19 cellular contexts compared by ENCODE assay signal in the genomic region with DNA sequence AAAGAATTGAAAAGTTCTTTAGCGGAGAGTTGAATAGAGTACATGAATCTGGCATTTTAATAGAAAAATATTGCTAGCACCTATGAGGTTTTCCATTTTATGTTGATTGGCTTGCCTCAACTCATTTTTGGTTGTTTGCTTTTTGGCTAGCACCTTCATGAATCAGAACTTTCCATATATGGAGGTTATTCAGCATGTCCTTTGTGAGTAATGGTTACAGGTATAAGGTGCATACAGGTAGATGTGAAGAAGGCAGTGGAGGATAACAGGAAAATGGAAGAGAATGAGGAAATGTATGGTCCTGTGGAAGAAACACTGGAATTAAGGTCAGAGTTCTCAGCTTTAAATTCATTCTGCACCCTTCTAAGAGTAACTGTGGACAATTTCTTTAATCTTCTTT.
DNase-seq lines count a peak whose midpoint lies in the region; ATAC-seq, FAIRE-seq and TF ChIP-seq lines count a peak whose summit lies in the region.
"Had no signal": no experiment of that assay in that cellular context is flagged by ENCODE, and none has a peak within 500 bp of the region (broad histone marks: within the 10 kb centered on the region; RNA-seq: fewer than 3 reads in every experiment).

No MANE protein-coding gene starts in this region.

- no peaks in the 10 kb centered on the region for H3K36me3 Mint-ChIP-seq in T-helper 17 cell (ENCODE audit: low read depth)
- H3K36me3 Mint-ChIP-seq: CD14-positive monocyte; CD4-positive, alpha-beta memory T cell; CD4-positive, CD25-positive, alpha-beta regulatory T cell; CD8-positive, alpha-beta memory T cell had no signal

- ATAC-seq in foreskin keratinocyte, result no peak
- ATAC-seq in T-helper 17 cell, result no peak
- no peak for ATAC-seq in GM18498 (IDR thresholded peaks at IDR 0.05; ENCODE audit: unreplicated experiment)

- no peak overlapping the region for H3K4me3 Mint-ChIP-seq in T-helper 17 cell
- H3K4me3 Mint-ChIP-seq: CD14-positive monocyte; CD4-positive, alpha-beta memory T cell; CD4-positive, CD25-positive, alpha-beta regulatory T cell; CD8-positive, alpha-beta memory T cell had no signal

- no peak overlapping the region for H3K4me3 ChIP-seq in epithelial cell of esophagus (ENCODE audit: low read length)
- H3K4me3 ChIP-seq: BLaER1 had no signal

- H3K27ac ChIP-seq in foreskin keratinocyte, result no peak overlapping the region
- H3K27ac ChIP-seq: BLaER1 had no signal

- FAIRE-seq in GM12892 (lab: Jason Lieb, UNC), result peak; percentile 61
- FAIRE-seq: GM12891 had no signal

- no peaks in the 10 kb centered on the region for H3K4me1 ChIP-seq in foreskin keratinocyte

- H3K27ac Mint-ChIP-seq in T-helper 17 cell, result no peak overlapping the region
- H3K27ac Mint-ChIP-seq: CD14-positive monocyte; CD4-positive, alpha-beta memory T cell; CD4-positive, CD25-positive, alpha-beta regulatory T cell; CD8-positive, alpha-beta memory T cell had no signal

- no peak for DNase-seq in GM12892 (ENCODE audit: insufficient read length)
- peak; percentile 50 for DNase-seq in epithelial cell of esophagus (ENCODE audit: low read depth)
- peak; percentile 10 to 19 for DNase-seq in foreskin keratinocyte
- DNase-seq in T-helper 17 cell, result no peak
- no peak for DNase-seq in hypothalamus (lab: John Stamatoyannopoulos, UW)
- DNase-seq: 8988T; ACHN; BE2C; C1 segment of cervical spinal cord; CD4-positive, alpha-beta memory T cell; CD4-positive, CD25-positive, alpha-beta regulatory T cell; CD8-positive, alpha-beta memory T cell; COR-L47; DMS79 treated with DMSO at 0.1 percent for 48 hours; GF-D8 had no signal

- TF ChIP-seq CTCF in epithelial cell of esophagus (IDR thresholded peaks at IDR 0.05; ENCODE audit: insufficient read depth, low read depth, low read length, missing control alignments) (no peak), foreskin keratinocyte (conservative IDR thresholded peaks at IDR 0.05) (no peak)

- no peak for TF ChIP-seq POLR2A in GM12892 (IDR thresholded peaks at IDR 0.05; ENCODE audit: low read depth, low read length)

- no peaks in the 10 kb centered on the region for H3K27me3 ChIP-seq in foreskin keratinocyte
- H3K27me3 ChIP-seq: BE2C, BLaER1 had no signal

- peaks cover 19% of the 10 kb centered on the region for H3K27me3 Mint-ChIP-seq in T-helper 17 cell
- H3K27me3 Mint-ChIP-seq: CD4-positive, CD25-positive, alpha-beta regulatory T cell had no signal

- H3K4me1 Mint-ChIP-seq in T-helper 17 cell, result no peaks in the 10 kb centered on the region
- H3K4me1 Mint-ChIP-seq: CD4-positive, alpha-beta memory T cell; CD4-positive, CD25-positive, alpha-beta regulatory T cell; CD8-positive, alpha-beta memory T cell had no signal

- no peaks in the 10 kb centered on the region for H3K9me3 ChIP-seq in T-helper 17 cell (ENCODE audit: control insufficient read depth, low read length, poor library complexity, severe bottlenecking)
- H3K9me3 ChIP-seq: BE2C, BLaER1 had no signal

Comparison
In these comparisons a context has a peak if more than half of its experiments do, and no peak if none do; other contexts are left out.
1. DNase-seq: peak in epithelial cell of esophagus (single experiment) and foreskin keratinocyte (2 of 2); none in GM12892 (single experiment), T-helper 17 cell (0 of 3) and hypothalamus (0 of 51).